ENCODE assay signal across 19 cellular contexts in genomic region chr14:52076334-52076733, GRCh38. TPM values are rescaled to one million over a fixed set of nuclear protein-coding genes. Genes with fewer than 3 reads are reported as not detected.
A peak's percentile ranks its signal among the peaks of the same experiment; 100 is the strongest.
DNase-seq lines count a peak whose midpoint lies in the region; ATAC-seq and TF ChIP-seq lines count a peak whose summit lies in the region.
"Had no signal": no experiment of that assay in that cellular context is flagged by ENCODE, and none has a peak within 500 bp of the region (broad histone marks: within the 10 kb centered on the region; RNA-seq: fewer than 3 reads in every experiment).

No MANE protein-coding gene starts in this region.

- H3K9me3 ChIP-seq in MG63 (no peaks in the 10 kb centered on the region), mucosa of descending colon (no peaks in the 10 kb centered on the region), neural progenitor cell (ENCODE audit: low read depth) (no peaks in the 10 kb centered on the region)

- TF ChIP-seq CTCF in AG10803 (conservative IDR thresholded peaks at IDR 0.05; ENCODE audit: low read length) (no peak), mucosa of descending colon (IDR thresholded peaks at IDR 0.05) (no peak), neural progenitor cell (IDR thresholded peaks at IDR 0.05) (no peak)

- peak; percentile 54 for DNase-seq in AG10803 (ENCODE audit: low read depth)
- peak; percentile 79 for DNase-seq in MG63
- DNase-seq in dermis microvascular lymphatic vessel endothelial cell (ENCODE audit: low read depth in 2 of 2), result peak; percentile 64 to 69
- no peak for DNase-seq in mucosa of descending colon
- DNase-seq in neural progenitor cell (ENCODE audit: low spot score), result no peak
- DNase-seq in activated CD8-positive, alpha-beta memory T cell treated with anti-CD3 and anti-CD28 coated beads, Interleukin-2, amount 50 U/mL, for 4 hours, result no peak
- no peak for DNase-seq in foreskin melanocyte
- DNase-seq: activated naive CD4-positive, alpha-beta T cell; endodermal cell; head of caudate nucleus; kidney glomerular epithelial cell; NCI-H1105; NCI-H2171 treated with DMSO at 0.1 percent for 48 hours; NK-92 treated with Interleukin-12 subunit alpha and Interleukin-12 subunit beta, amount 100 ng/mL, for 24 hours; stimulated activated CD4-positive, alpha-beta T cell treated with anti-CD3 and anti-CD28 coated beads, Interleukin-2, amount 100 ng/mL, for 48 hours had no signal

- no peaks in the 10 kb centered on the region for H3K36me3 Mint-ChIP-seq in neural progenitor cell
- H3K36me3 Mint-ChIP-seq in stimulated activated memory B cell treated with anti-CD40 and anti-IgM and Interleukin-4, amounts not matched to agents 10 μg/mL and 1 μg/mL and 100 μg/mL, for 72 hours, result no peaks in the 10 kb centered on the region

- intact Hi-C loops in mucosa of descending colon (cut with DNase I, micrococcal nuclease), result no loop called here

- peaks cover 27% of the 10 kb centered on the region for H3K4me1 Mint-ChIP-seq in neural progenitor cell
- H3K4me1 Mint-ChIP-seq in stimulated activated memory B cell treated with anti-CD40 and anti-IgM and Interleukin-4, amounts not matched to agents 10 μg/mL and 1 μg/mL and 100 μg/mL, for 72 hours, result no peaks in the 10 kb centered on the region

- H3K9ac ChIP-seq in neural progenitor cell, result no peak overlapping the region

- H3K9me3 Mint-ChIP-seq in neural progenitor cell, result no peaks in the 10 kb centered on the region
- H3K9me3 Mint-ChIP-seq in stimulated activated memory B cell treated with anti-CD40 and anti-IgM and Interleukin-4, amounts not matched to agents 10 μg/mL and 1 μg/mL and 100 μg/mL, for 72 hours, result peaks cover 6% of the 10 kb centered on the region
- H3K9me3 Mint-ChIP-seq: endodermal cell, GM23338 had no signal

- H2AFZ ChIP-seq in neural progenitor cell (replicated peaks), result no peak overlapping the region
- H2AFZ ChIP-seq: GM23338 had no signal

- H3K4me1 ChIP-seq in mucosa of descending colon (ENCODE audit: low read depth), result peaks cover 3% of the 10 kb centered on the region
- peaks cover 22% of the 10 kb centered on the region for H3K4me1 ChIP-seq in neural progenitor cell

- no peak overlapping the region for H3K27ac ChIP-seq in neural progenitor cell
- H3K27ac ChIP-seq: cardiac muscle cell, VCaP had no signal

- H3K36me3 ChIP-seq in MG63, result no peaks in the 10 kb centered on the region
- H3K36me3 ChIP-seq in mucosa of descending colon (ENCODE audit: low read depth), result no peaks in the 10 kb centered on the region
- H3K36me3 ChIP-seq in neural progenitor cell, result no peaks in the 10 kb centered on the region
- H3K36me3 ChIP-seq: cardiac muscle cell had no signal

- no peaks in the 10 kb centered on the region for H4K20me1 ChIP-seq in neural progenitor cell (ENCODE audit: low read depth)

- no peaks in the 10 kb centered on the region for H3K27me3 ChIP-seq in MG63
- peaks cover 3% of the 10 kb centered on the region for H3K27me3 ChIP-seq in neural progenitor cell
- H3K27me3 ChIP-seq: cardiac muscle cell had no signal

- peaks cover 8% of the 10 kb centered on the region for H3K27me3 Mint-ChIP-seq in neural progenitor cell (ENCODE audit: insufficient read depth, low read depth)
- H3K27me3 Mint-ChIP-seq in stimulated activated memory B cell treated with anti-CD40 and anti-IgM and Interleukin-4, amounts not matched to agents 10 μg/mL and 1 μg/mL and 100 μg/mL, for 72 hours, result peaks cover 53% of the 10 kb centered on the region

- no peaks in the 10 kb centered on the region for H3F3A ChIP-seq in neural progenitor cell (ENCODE audit: low read depth)

- H3K4me3 Mint-ChIP-seq in neural progenitor cell, result no peak overlapping the region
- H3K4me3 Mint-ChIP-seq in stimulated activated memory B cell treated with anti-CD40 and anti-IgM and Interleukin-4, amounts not matched to agents 10 μg/mL and 1 μg/mL and 100 μg/mL, for 72 hours, result no peak overlapping the region
- H3K4me3 Mint-ChIP-seq: endodermal cell, GM23338 had no signal

- no peak overlapping the region for H3K27ac Mint-ChIP-seq in neural progenitor cell
- no peak overlapping the region for H3K27ac Mint-ChIP-seq in stimulated activated memory B cell treated with anti-CD40 and anti-IgM and Interleukin-4, amounts not matched to agents 10 μg/mL and 1 μg/mL and 100 μg/mL, for 72 hours
- H3K27ac Mint-ChIP-seq: endodermal cell, GM23338 had no signal

- no peaks in the 10 kb centered on the region for H3K79me2 ChIP-seq in neural progenitor cell (ENCODE audit: low read depth)

- peak; percentile 8 for ATAC-seq in mucosa of descending colon
- no peak for ATAC-seq in stimulated activated memory B cell treated with anti-CD40 and anti-IgM and Interleukin-4, amounts not matched to agents 10 μg/mL and 1 μg/mL and 100 μg/mL, for 72 hours
- ATAC-seq: GM23338 had no signal

- H3K4me3 ChIP-seq in AG10803 (ENCODE audit: low read length), result no peak overlapping the region
- no peak overlapping the region for H3K4me3 ChIP-seq in MG63
- no peak overlapping the region for H3K4me3 ChIP-seq in mucosa of descending colon
- H3K4me3 ChIP-seq in neural progenitor cell, result no peak overlapping the region
- H3K4me3 ChIP-seq: cardiac muscle cell, GM23338 had no signal

- no peak overlapping the region for H3K4me2 ChIP-seq in neural progenitor cell
- H3K4me2 ChIP-seq: GM23338 had no signal

RNA-seq across cellular contexts. Expression of gene NID2, which starts 7.5 kb away (rescaled TPM):
- 2.3 and 4.6 TPM in 2 replicates for total RNA-seq in MG63 (2014; rRNA removed; shearing (Covaris generic); ENCODE audit: low replicate concordance)
- total RNA-seq in dermis microvascular lymphatic vessel endothelial cell, result 37.5 and 40.1 TPM in 2 replicates
- total RNA-seq in mucosa of descending colon, result 10 to 100 TPM; 21.7 to 32.5 (median 28.8) TPM
- 22.0 and 24.7 TPM in 2 replicates for total RNA-seq in neural progenitor cell (ENCODE audit: low replicate concordance)

Comparison
In these comparisons a context has a peak if more than half of its experiments do, and no peak if none do; other contexts are left out.
1. DNase-seq: peak in AG10803 (single experiment), MG63 (single experiment) and dermis microvascular lymphatic vessel endothelial cell (2 of 2); none in mucosa of descending colon (0 of 3), neural progenitor cell (single experiment), activated CD8-positive, alpha-beta memory T cell treated with anti-CD3 and anti-CD28 coated beads, Interleukin-2, amount 50 U/mL, for 4 hours (single experiment) and foreskin melanocyte (single experiment).